21 cellular contexts compared by ENCODE assay signal in the genomic region with DNA sequence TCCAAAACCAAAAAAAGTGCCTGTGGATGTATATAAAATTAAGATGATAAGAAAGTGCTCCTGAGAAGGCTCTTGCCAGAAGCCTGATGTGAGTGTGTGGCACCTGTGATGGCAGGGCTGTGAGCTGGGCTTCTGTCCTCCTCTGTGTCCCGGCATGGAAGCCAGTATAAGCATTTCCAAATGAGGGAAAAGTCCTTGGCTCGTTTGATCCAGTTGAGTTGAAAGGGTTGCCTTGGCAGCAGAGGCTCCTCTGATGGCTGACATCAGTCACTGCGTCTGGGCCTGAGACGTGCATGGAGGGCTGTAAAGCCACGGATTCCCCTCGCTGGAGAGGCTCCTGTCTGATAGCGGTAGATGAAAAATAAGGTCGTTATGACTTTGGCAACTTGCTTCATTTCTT.
DNase-seq lines count a peak whose midpoint lies in the region; ATAC-seq and TF ChIP-seq lines count a peak whose summit lies in the region.
"Had no signal": no experiment of that assay in that cellular context is flagged by ENCODE, and none has a peak within 500 bp of the region (broad histone marks: within the 10 kb centered on the region; RNA-seq: fewer than 3 reads in every experiment).

No MANE protein-coding gene starts in this region.

- H4K8ac ChIP-seq in IMR-90 (ENCODE audit: low read depth in 2 of 2, low read length in 2 of 2): no peak overlapping the region

- H2BK20ac ChIP-seq in IMR-90 (ENCODE audit: low read depth, low read length): no peak overlapping the region

- H3K4ac ChIP-seq in IMR-90 (ENCODE audit: low read depth, low read length): no peak overlapping the region

- no peak overlapping the region for H3K23ac ChIP-seq in IMR-90 (ENCODE audit: low read depth, low read length)

- H3K9me3 ChIP-seq in IMR-90 (ENCODE audit: control insufficient read depth, insufficient read depth, low read length) (no peaks in the 10 kb centered on the region), adrenal gland (replicated peaks in 1 of 3) (no peaks in the 10 kb centered on the region), right cardiac atrium (ENCODE audit: control insufficient read depth, low read length) (no peaks in the 10 kb centered on the region)
- H3K9me3 ChIP-seq: BE2C, Peyer's patch had no signal

- H2BK120ac ChIP-seq in IMR-90 (ENCODE audit: low read depth, low read length): no peak overlapping the region

- WGBS in IMR-90 (ENCODE audit: extremely low coverage in 2 of 2, insufficient read length in 1 of 2), 2 experiments: 64% methylated on average over 6 of the region's 8 CpGs; no CpG with 5 or more reads in 1 of the 2 experiments
- WGBS in adrenal gland, 4 donors: 32 to 48% (median 45%) methylated on average over 8 of the region's 8 CpGs
- WGBS in right cardiac atrium: 69% methylated on average over 8 of the region's 8 CpGs

- no peak overlapping the region for H3K18ac ChIP-seq in IMR-90 (ENCODE audit: low read depth, low read length)

- H3K36me3 ChIP-seq in IMR-90 (ENCODE audit: control insufficient read depth, insufficient read depth, low read length) (peaks cover 19% of the 10 kb centered on the region), adrenal gland (replicated peaks in 1 of 2) (peaks cover 0 to 10% of the 10 kb centered on the region in 2 donors)

- H2AFZ ChIP-seq in IMR-90 (replicated peaks; ENCODE audit: low read length, poor library complexity): no peak overlapping the region

- H3K79me1 ChIP-seq in IMR-90 (ENCODE audit: low read depth in 1 of 2, low read length in 2 of 2): peaks cover 51 to 78% of the 10 kb centered on the region in 2 experiments

- H2BK5ac ChIP-seq in IMR-90 (ENCODE audit: low read depth, low read length, poor library complexity, severe bottlenecking): no peak overlapping the region

- H4K91ac ChIP-seq in IMR-90 (ENCODE audit: insufficient read depth, low read depth, low read length): no peak overlapping the region

- no peak overlapping the region for H2BK15ac ChIP-seq in IMR-90 (ENCODE audit: low read depth, low read length)

- H3K4me2 ChIP-seq in IMR-90 (ENCODE audit: low read depth, low read length): no peak overlapping the region

- dilution Hi-C loops in IMR-90 (cut with HindIII; ENCODE audit: low sequenced_read_pairs, unreplicated experiment): no loop called here

- BruUV-seq in IMR-90 (replicated peaks; lab: Mats Ljungman, UMichigan): no TSS peak

- ATAC-seq in IMR-90 (ENCODE audit: low read depth) (no peak), sciatic nerve (peak; percentile 39), right cardiac atrium (no peak), HG03095 (IDR thresholded peaks at IDR 0.05; ENCODE audit: unreplicated experiment) (no peak)
- ATAC-seq: GM12878 had no signal

- H3K56ac ChIP-seq in IMR-90 (ENCODE audit: extremely low read depth, insufficient read depth, low read length): no peak overlapping the region

- H3K4me3 ChIP-seq in IMR-90 (ENCODE audit: insufficient read depth, low read depth, low read length): no peak overlapping the region
- no peak overlapping the region for H3K4me3 ChIP-seq in adrenal gland
- no peak overlapping the region for H3K4me3 ChIP-seq in right cardiac atrium (ENCODE audit: low read length)
- H3K4me3 ChIP-seq: GM12878, Peyer's patch had no signal

- in situ Hi-C loops in IMR-90 (cut with MboI; ENCODE audit: low sequenced_read_pairs): no loop called here

- no peak overlapping the region for H3K14ac ChIP-seq in IMR-90 (replicated peaks; ENCODE audit: low read depth, low read length)

- no peak overlapping the region for H4K5ac ChIP-seq in IMR-90 (ENCODE audit: low read depth, low read length)

- no peak overlapping the region for H2AK5ac ChIP-seq in IMR-90 (ENCODE audit: low read depth, low read length)

- CTCF ChIA-PET in IMR-90 (lab: Yijun Ruan, JAX): no interaction called here

- POLR2A ChIA-PET in IMR-90 (lab: Charles Lee; ENCODE audit: unreplicated experiment): no interaction called here

- H3K27ac ChIP-seq in IMR-90 (ENCODE audit: insufficient read depth, low read length) (no peak overlapping the region), adrenal gland (no peak overlapping the region), right cardiac atrium (ENCODE audit: low read length) (no peak overlapping the region)
- H3K27ac ChIP-seq: Peyer's patch had no signal

- TF ChIP-seq CTCF in IMR-90 (conservative IDR thresholded peaks at IDR 0.05; ENCODE audit: low read depth, low read length) (no peak), adrenal gland (IDR thresholded peaks at IDR 0.05) (no peak)

- H3K9ac ChIP-seq in IMR-90 (ENCODE audit: low read depth, low read length): no peak overlapping the region

- H3K4me1 ChIP-seq in IMR-90 (ENCODE audit: control insufficient read depth, insufficient read depth, low read length): peaks cover 4% of the 10 kb centered on the region
- peaks cover 3 to 4% of the 10 kb centered on the region in 2 donors for H3K4me1 ChIP-seq in adrenal gland (replicated peaks in 1 of 2)
- H3K4me1 ChIP-seq in right cardiac atrium (ENCODE audit: control insufficient read depth, insufficient read depth, low read length): peaks cover 3% of the 10 kb centered on the region
- H3K4me1 ChIP-seq: BE2C, Peyer's patch had no signal

- no peak for TF ChIP-seq RAD21 in IMR-90 (IDR thresholded peaks at IDR 0.05; ENCODE audit: low read length)

- peaks cover 14% of the 10 kb centered on the region for H3K9me1 ChIP-seq in IMR-90 (ENCODE audit: insufficient read depth, low read length)

- H4K20me1 ChIP-seq in IMR-90 (ENCODE audit: insufficient read depth, low read length): peaks cover 4% of the 10 kb centered on the region

- intact Hi-C loops in IMR-90 (cut with micrococcal nuclease): no loop called here
- intact Hi-C loops in adrenal gland (cut with DNase I): no loop called here
- intact Hi-C loops in sciatic nerve (cut with DNase I): no loop called here
- intact Hi-C loops in right cardiac atrium (cut with DNase I): no loop called here

- H3K27me3 ChIP-seq in IMR-90 (ENCODE audit: control insufficient read depth, insufficient read depth, low read length): no peaks in the 10 kb centered on the region
- H3K27me3 ChIP-seq in adrenal gland: no peaks in the 10 kb centered on the region
- no peaks in the 10 kb centered on the region for H3K27me3 ChIP-seq in right cardiac atrium (ENCODE audit: control insufficient read depth, insufficient read depth)
- H3K27me3 ChIP-seq: BE2C, Peyer's patch had no signal

- peak overlapping the region; percentile 44 for H2AK9ac ChIP-seq in IMR-90 (replicated peaks; ENCODE audit: low read depth, low read length, poor library complexity)

- no peak for DNase-seq in IMR-90
- peak in 4 of 7 donors; percentile 28 to 43 (median 33) for DNase-seq in adrenal gland
- peak; percentile 70 for DNase-seq in medulla oblongata (ENCODE audit: extremely low spot score)
- no peak for DNase-seq in sciatic nerve (ENCODE audit: low spot score)
- no peak for DNase-seq in right cardiac atrium
- DNase-seq in SW 1271 (lab: John Stamatoyannopoulos, UW): no peak
- DNase-seq: BE2C; Calu3; CD4-positive, alpha-beta memory T cell; GDM1; GOT3; HFFc6; KBM-7; NCI-H1436; NCI-H2029; NCI-H226; NCI-H524 treated with DMSO at 0.1 percent for 48 hours; Peyer's patch; SHP77 had no signal

- TF ChIP-seq POLR2A in IMR-90 (IDR thresholded peaks at IDR 0.05; ENCODE audit: low read depth, low read length) (no peak), adrenal gland (IDR thresholded peaks at IDR 0.05) (no peak)

TF ChIP-seq in IMR-90, 13 proteins besides CTCF, POLR2A, EP300 and RAD21:
- TF ChIP-seq MXI1 (IDR thresholded peaks at IDR 0.05; ENCODE audit: borderline replicate concordance, low read depth, low read length) (no peak), NFE2L2 (IDR thresholded peaks at IDR 0.05; ENCODE audit: low read depth, low read length) (no peak), CHD1 (IDR thresholded peaks at IDR 0.05; ENCODE audit: low read depth, low read length) (no peak), MAZ (IDR thresholded peaks at IDR 0.05; ENCODE audit: borderline replicate concordance, low read depth, low read length) (no peak), MAFK (IDR thresholded peaks at IDR 0.05; ENCODE audit: low read depth, low read length) (no peak), BHLHE40 (IDR thresholded peaks at IDR 0.05; ENCODE audit: low read depth, low read length) (no peak), RFX5 (IDR thresholded peaks at IDR 0.05; ENCODE audit: low read depth, low read length) (no peak), FOS (IDR thresholded peaks at IDR 0.05; ENCODE audit: low read depth, low read length) (no peak), SMC3 (IDR thresholded peaks at IDR 0.05; ENCODE audit: low read depth, low read length) (no peak), USF2 (IDR thresholded peaks at IDR 0.05; ENCODE audit: low read depth, low read length) (no peak), RCOR1 (IDR thresholded peaks at IDR 0.05; ENCODE audit: insufficient replicate concordance, low read length) (no peak), CEBPB (IDR thresholded peaks at IDR 0.05; ENCODE audit: low read depth, low read length) (no peak)
- TF ChIP-seq, protein P1, sequence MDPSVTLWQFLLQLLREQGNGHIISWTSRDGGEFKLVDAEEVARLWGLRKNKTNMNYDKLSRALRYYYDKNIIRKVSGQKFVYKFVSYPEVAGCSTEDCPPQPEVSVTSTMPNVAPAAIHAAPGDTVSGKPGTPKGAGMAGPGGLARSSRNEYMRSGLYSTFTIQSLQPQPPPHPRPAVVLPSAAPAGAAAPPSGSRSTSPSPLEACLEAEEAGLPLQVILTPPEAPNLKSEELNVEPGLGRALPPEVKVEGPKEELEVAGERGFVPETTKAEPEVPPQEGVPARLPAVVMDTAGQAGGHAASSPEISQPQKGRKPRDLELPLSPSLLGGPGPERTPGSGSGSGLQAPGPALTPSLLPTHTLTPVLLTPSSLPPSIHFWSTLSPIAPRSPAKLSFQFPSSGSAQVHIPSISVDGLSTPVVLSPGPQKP (IDR thresholded peaks at IDR 0.05; ENCODE audit: borderline replicate concordance, low read depth, low read length): no peak

Comparison
In these comparisons a context has a peak if more than half of its experiments do, and no peak if none do; other contexts are left out.
1. DNase-seq: peak in adrenal gland (4 of 7) and medulla oblongata (single experiment); none in IMR-90 (single experiment), sciatic nerve (single experiment), right cardiac atrium (0 of 3) and SW 1271 (0 of 2).